ENCODE assay signal across 2 cellular contexts in genomic region chr19:40750035-40750284, GRCh38.
TF ChIP-seq lines count a peak whose summit lies in the region.

No MANE protein-coding gene starts in this region.

TF ChIP-seq in SK-N-SH, 30 proteins besides CTCF, POLR2A, EP300 and RAD21 (continued from another document):
- TF ChIP-seq ZBTB33 (IDR thresholded peaks at IDR 0.05; ENCODE audit: borderline replicate concordance, low read depth) = no peak
- no peak for TF ChIP-seq MEF2A (IDR thresholded peaks at IDR 0.05; ENCODE audit: borderline replicate concordance, low read depth)
- no peak for TF ChIP-seq IRF3 (IDR thresholded peaks at IDR 0.05; ENCODE audit: low read depth, low read length)
- TF ChIP-seq USF2 (IDR thresholded peaks at IDR 0.05; ENCODE audit: borderline replicate concordance, low read depth, low read length) = no peak
- TF ChIP-seq TEAD4 (IDR thresholded peaks at IDR 0.05; ENCODE audit: borderline replicate concordance, insufficient read depth) = no peak
- no peak for TF ChIP-seq RXRA (IDR thresholded peaks at IDR 0.05; ENCODE audit: borderline replicate concordance, low read depth)
- TF ChIP-seq SMC3 (IDR thresholded peaks at IDR 0.05; ENCODE audit: low read depth, low read length) = no peak
- TF ChIP-seq TAF1 (IDR thresholded peaks at IDR 0.05; ENCODE audit: borderline replicate concordance, low read depth, low read length) = no peak
- TF ChIP-seq SIN3A (IDR thresholded peaks at IDR 0.05; ENCODE audit: borderline replicate concordance, low read depth, low read length) = no peak
- TF ChIP-seq FOXJ3 (CRISPR knock-in tag; IDR thresholded peaks at IDR 0.05) = no peak
- no peak for TF ChIP-seq YY1 (IDR thresholded peaks at IDR 0.05; ENCODE audit: low read depth)
- TF ChIP-seq FOXM1 (IDR thresholded peaks at IDR 0.05; ENCODE audit: low read depth) = no peak
- no peak for TF ChIP-seq REST (IDR thresholded peaks at IDR 0.05; ENCODE audit: low read depth, low read length)
- no peak for TF ChIP-seq NFIC (IDR thresholded peaks at IDR 0.05; ENCODE audit: borderline replicate concordance)
- TF ChIP-seq NRF1 (IDR thresholded peaks at IDR 0.05; ENCODE audit: low read depth, low read length) = no peak
- no peak for TF ChIP-seq USF1 (IDR thresholded peaks at IDR 0.05; ENCODE audit: borderline replicate concordance, low read depth)
- no peak for TF ChIP-seq RCOR1 (IDR thresholded peaks at IDR 0.05; ENCODE audit: low read length)

TF ChIP-seq in SK-N-SH treated with all-trans-retinoic acid at 6 μM for 48 hours, 23 proteins besides CTCF, POLR2A, EP300 and RAD21 (continued from another document):
- no peak for TF ChIP-seq ZNF70 (CRISPR knock-in tag; IDR thresholded peaks at IDR 0.05)
